19 cellular contexts compared by ENCODE assay signal in the genomic region with DNA sequence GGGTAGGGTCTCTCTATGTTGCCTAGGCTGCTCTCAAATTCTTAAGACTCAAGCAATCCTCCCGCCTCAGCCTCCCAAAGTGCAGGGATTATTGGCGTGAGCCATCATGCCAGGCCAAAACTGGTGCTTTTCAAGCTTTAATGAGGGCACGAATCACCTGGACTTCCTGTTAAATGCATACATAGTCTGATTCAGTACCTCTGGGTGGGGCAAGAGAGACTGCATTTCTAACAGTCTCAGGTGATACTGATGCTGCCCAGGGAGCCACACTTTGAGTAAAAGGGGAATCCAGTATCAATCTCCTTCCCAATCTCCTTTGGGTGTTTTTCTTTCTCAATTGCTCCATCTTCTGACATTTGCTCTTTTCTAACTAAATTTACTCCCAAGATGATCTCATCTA.
DNase-seq lines count a peak whose midpoint lies in the region; ATAC-seq and TF ChIP-seq lines count a peak whose summit lies in the region.
"Had no signal": no experiment of that assay in that cellular context is flagged by ENCODE, and none has a peak within 500 bp of the region (broad histone marks: within the 10 kb centered on the region; RNA-seq: fewer than 3 reads in every experiment).

No MANE protein-coding gene starts in this region.

- peak; percentile 85 for ATAC-seq in left colon
- no peak for ATAC-seq in GM18873 (IDR thresholded peaks at IDR 0.05; ENCODE audit: low FRiP score, unreplicated experiment)
- ATAC-seq: HepG2 had no signal

- no peaks in the 10 kb centered on the region for H3K36me3 ChIP-seq in Caco-2 (ENCODE audit: control insufficient read depth, insufficient read depth, low read length)
- H3K36me3 ChIP-seq: MG63, SJSA1 had no signal

- DNase-seq in Caco-2 (no peak), HT-29 (ENCODE audit: low spot score) (peak; percentile 30), left colon (no peak), middle frontal gyrus (ENCODE audit: extremely low spot score, low spot score) (no peak), NCI-H1092 (lab: John Stamatoyannopoulos, UW) (no peak)
- DNase-seq: ACHN; CD4-positive, alpha-beta T cell; GOT3; MG63; NCI-H1105; NCI-H1694 treated with DMSO at 0.1 percent for 48 hours; NCI-H446 treated with DMSO at 0.1 percent for 48 hours had no signal

- H3K4me1 ChIP-seq in Caco-2, result no peaks in the 10 kb centered on the region
- H3K4me1 ChIP-seq: SJSA1 had no signal

- intact Hi-C loops in Caco-2 (cut with micrococcal nuclease; ENCODE audit: unreplicated experiment) (no loop called here), left colon (cut with DNase I, micrococcal nuclease) (no loop called here)

- peak overlapping the region; percentile 95 for H3K27ac ChIP-seq in VCaP
- H3K27ac ChIP-seq: KMS-11, RWPE1, SJSA1 had no signal

- CTCF ChIA-PET in Caco-2 (lab: Charles Lee), result no interaction called here

- TF ChIP-seq CTCF in Caco-2 (IDR thresholded peaks at IDR 0.05; ENCODE audit: insufficient read depth in 1 of 2, low read depth in 1 of 2, low read length in 1 of 2, severe bottlenecking in 1 of 2, unreplicated experiment in 1 of 2) (no peak), VCaP (conservative IDR thresholded peaks at IDR 0.05) (no peak)

- H3K4me1 Mint-ChIP-seq in Caco-2 (ENCODE audit: low read depth, unreplicated experiment), result peaks cover 7% of the 10 kb centered on the region

- H3K4me3 ChIP-seq in Caco-2 (ENCODE audit: low read depth, low read length), result no peak overlapping the region
- H3K4me3 ChIP-seq: MG63, SJSA1 had no signal

- no peaks in the 10 kb centered on the region for H3K27me3 ChIP-seq in Caco-2 (replicated peaks; ENCODE audit: control insufficient read depth, insufficient read depth, low read length)
- H3K27me3 ChIP-seq: MG63, SJSA1 had no signal

- no peaks in the 10 kb centered on the region for H3K9me3 ChIP-seq in Caco-2
- H3K9me3 ChIP-seq: MG63, SJSA1 had no signal

- no peaks in the 10 kb centered on the region for H3K36me3 Mint-ChIP-seq in Caco-2 (ENCODE audit: insufficient read depth, unreplicated experiment)

- H3K9me3 Mint-ChIP-seq in Caco-2 (ENCODE audit: unreplicated experiment), result no peaks in the 10 kb centered on the region
- H3K9me3 Mint-ChIP-seq: CD4-positive, alpha-beta T cell had no signal

- no peaks in the 10 kb centered on the region for H3K27me3 Mint-ChIP-seq in Caco-2 (ENCODE audit: insufficient read depth, unreplicated experiment)
- H3K27me3 Mint-ChIP-seq: B cell; CD4-positive, alpha-beta T cell had no signal

- H3K4me3 Mint-ChIP-seq in Caco-2 (ENCODE audit: unreplicated experiment), result no peak overlapping the region
- H3K4me3 Mint-ChIP-seq: B cell; CD4-positive, alpha-beta T cell had no signal

- POLR2A ChIA-PET in Caco-2 (lab: Charles Lee), result no interaction called here

- no TSS peak for BruUV-seq in Caco-2 (replicated peaks; lab: Mats Ljungman, UMichigan)

- H3K27ac Mint-ChIP-seq in Caco-2 (ENCODE audit: unreplicated experiment), result peak overlapping the region; percentile 12
- H3K27ac Mint-ChIP-seq: B cell; CD4-positive, alpha-beta T cell had no signal
